In genomic region chr13:110125613-110126272, GRCh38 we compare ENCODE assay signal across 11 cellular contexts.
DNase-seq lines count a peak whose midpoint lies in the region; ATAC-seq and TF ChIP-seq lines count a peak whose summit lies in the region.
"Had no signal": no experiment of that assay in that cellular context is flagged by ENCODE, and none has a peak within 500 bp of the region (broad histone marks: within the 10 kb centered on the region; RNA-seq: fewer than 3 reads in every experiment).

No MANE protein-coding gene starts in this region.

- H3K36me3 ChIP-seq in heart left ventricle (no peaks in the 10 kb centered on the region), esophagus (ENCODE audit: control insufficient read depth in 2 of 2, insufficient read depth in 2 of 2, low read length in 1 of 2) (no peaks in the 10 kb centered on the region), neuronal stem cell (replicated peaks in 1 of 2; ENCODE audit: control insufficient read depth in 2 of 2, insufficient read depth in 2 of 2, low read length in 2 of 2) (no peaks in the 10 kb centered on the region), vagina (no peaks in the 10 kb centered on the region)
- H3K36me3 ChIP-seq in CD8-positive, alpha-beta T cell (ENCODE audit: insufficient read depth, low read length) = no peaks in the 10 kb centered on the region

- H2BK5ac ChIP-seq in neuronal stem cell (ENCODE audit: low read length) = peak overlapping the region; percentile 41

- no peak overlapping the region for H3K9ac ChIP-seq in neuronal stem cell (ENCODE audit: low read depth, low read length, poor library complexity)

- peak overlapping the region in 4 of 12 donors; percentile 12 to 27 (median 24) for H3K4me3 ChIP-seq in heart left ventricle
- H3K4me3 ChIP-seq in esophagus (ENCODE audit: low read depth in 1 of 2, low read length in 2 of 2) = no peak overlapping the region
- peak overlapping the region in 1 of 2 donors; percentile 24 for H3K4me3 ChIP-seq in neuronal stem cell (ENCODE audit: low read length in 2 of 2)
- H3K4me3 ChIP-seq in vagina = no peak overlapping the region
- no peak overlapping the region for H3K4me3 ChIP-seq in CD8-positive, alpha-beta T cell (ENCODE audit: low read depth, low read length)
- H3K4me3 ChIP-seq: mucosa of descending colon had no signal

- CTCF ChIA-PET in CD8-positive, alpha-beta T cell (lab: Charles Lee) = no interaction called here

- peak overlapping the region; percentile 12 for H3K4me2 ChIP-seq in neuronal stem cell (ENCODE audit: insufficient read depth, low read length, poor library complexity, severe bottlenecking)

- H3K4ac ChIP-seq in neuronal stem cell (ENCODE audit: low read length) = peak overlapping the region; percentile 2

- H3K79me1 ChIP-seq in neuronal stem cell (ENCODE audit: low read depth, low read length) = no peaks in the 10 kb centered on the region

- H3K23ac ChIP-seq in neuronal stem cell (ENCODE audit: low read depth, low read length, poor library complexity) = no peak overlapping the region

- H3K27me3 Mint-ChIP-seq in CD8-positive, alpha-beta T cell (ENCODE audit: low read depth) = peaks cover 20% of the 10 kb centered on the region

- H3K27me3 ChIP-seq in heart left ventricle (peaks cover 0 to 4% (median 0%) of the 10 kb centered on the region in 9 donors), esophagus (ENCODE audit: control insufficient read depth in 1 of 2, insufficient read depth in 2 of 2, low read length in 2 of 2) (no peaks in the 10 kb centered on the region), neuronal stem cell (ENCODE audit: control insufficient read depth in 3 of 3, insufficient read depth in 3 of 3, low read depth in 1 of 3, low read length in 3 of 3) (no peaks in the 10 kb centered on the region), vagina (no peaks in the 10 kb centered on the region)
- no peaks in the 10 kb centered on the region for H3K27me3 ChIP-seq in CD8-positive, alpha-beta T cell (ENCODE audit: insufficient read depth, low read length)

- H2BK120ac ChIP-seq in neuronal stem cell (ENCODE audit: low read depth, low read length) = peak overlapping the region; percentile 84

- 84 to 90% (median 86%) methylated on average over 10 of the region's 10 CpGs for WGBS in heart left ventricle, 4 donors
- WGBS in esophagus, 2 donors = 91% methylated on average over 10 of the region's 10 CpGs
- no CpG with 5 or more reads among the region's 10 CpGs for WGBS in neuronal stem cell (ENCODE audit: extremely low coverage in 2 of 2, insufficient read length in 2 of 2, insufficient replicate concordance in 1 of 2), 2 donors

- POLR2A ChIA-PET in CD8-positive, alpha-beta T cell (lab: Charles Lee) = no interaction called here

- H3K27ac ChIP-seq in heart left ventricle (peak overlapping the region; percentile 60 to 91 (median 84)), esophagus (ENCODE audit: low read depth in 2 of 2, low read length in 1 of 2) (peak overlapping the region; percentile 30 to 43), neuronal stem cell (replicated peaks; ENCODE audit: low read length) (peak overlapping the region; percentile 95), vagina (peak overlapping the region; percentile 84)
- H3K27ac ChIP-seq in CD8-positive, alpha-beta T cell (ENCODE audit: low read depth, low read length) = no peak overlapping the region

- no peak for TF ChIP-seq POLR2A in heart left ventricle (IDR thresholded peaks at IDR 0.05)
- no peak for TF ChIP-seq POLR2A in vagina (IDR thresholded peaks at IDR 0.05)

- DNase-seq in heart left ventricle = no peak
- DNase-seq in Right ventricle myocardium inferior (ENCODE audit: missing footprints) = no peak
- no peak for DNase-seq in neuronal stem cell (ENCODE audit: low spot score)
- peak in 1 of 2 donors; percentile 84 for DNase-seq in vagina (ENCODE audit: extremely low spot score in 2 of 2)
- no peak for DNase-seq in CD8-positive, alpha-beta T cell
- DNase-seq: activated CD4-positive, CD25-positive, alpha-beta regulatory T cell treated with anti-CD3 and anti-CD28 coated beads, Interleukin-2, amount 50 U/mL, for 72 hours; mucosa of descending colon; NCI-H510A had no signal

- peak in 2 of 4 donors; percentile 14 to 24 for ATAC-seq in heart left ventricle
- ATAC-seq in Right ventricle myocardium inferior = no peak
- ATAC-seq in GM19397 (IDR thresholded peaks at IDR 0.05; ENCODE audit: unreplicated experiment) = no peak
- ATAC-seq in HG03432 (IDR thresholded peaks at IDR 0.05; ENCODE audit: unreplicated experiment) = no peak
- no peak for ATAC-seq in CD8-positive, alpha-beta T cell

- H3K14ac ChIP-seq in neuronal stem cell (ENCODE audit: low read length) = peak overlapping the region; percentile 73

- H2BK15ac ChIP-seq in neuronal stem cell (ENCODE audit: low read length) = peak overlapping the region; percentile 0

- no peak overlapping the region for H4K8ac ChIP-seq in neuronal stem cell (ENCODE audit: low read depth, low read length)

- no peaks in the 10 kb centered on the region for H3K9me3 ChIP-seq in heart left ventricle
- no peaks in the 10 kb centered on the region for H3K9me3 ChIP-seq in esophagus (ENCODE audit: control insufficient read depth in 2 of 2, insufficient read depth in 1 of 2, low read depth in 1 of 2, low read length in 1 of 2)
- peaks cover 0 to 14% of the 10 kb centered on the region in 2 donors for H3K9me3 ChIP-seq in neuronal stem cell (replicated peaks in 1 of 2; ENCODE audit: control insufficient read depth in 2 of 2, insufficient read depth in 1 of 2, low read depth in 1 of 2, low read length in 2 of 2)
- H3K9me3 ChIP-seq in vagina = no peaks in the 10 kb centered on the region
- no peaks in the 10 kb centered on the region for H3K9me3 ChIP-seq in CD8-positive, alpha-beta T cell (ENCODE audit: low read length)
- H3K9me3 ChIP-seq: mucosa of descending colon had no signal

- peak overlapping the region; percentile 90 for H3K18ac ChIP-seq in neuronal stem cell (ENCODE audit: low read length)

- peak overlapping the region; percentile 7 for H4K91ac ChIP-seq in neuronal stem cell (ENCODE audit: low read depth, low read length, poor library complexity)

- no peaks in the 10 kb centered on the region for H3K4me1 Mint-ChIP-seq in CD8-positive, alpha-beta T cell (ENCODE audit: low read depth)

- H3K36me3 Mint-ChIP-seq in CD8-positive, alpha-beta T cell = no peaks in the 10 kb centered on the region

- H2AK5ac ChIP-seq in neuronal stem cell (ENCODE audit: low read depth, low read length) = peak overlapping the region; percentile 21

- intact Hi-C loops in heart left ventricle (cut with DNase I) (no loop called here), Right ventricle myocardium inferior (cut with DNase I) (no loop called here), vagina (cut with DNase I) (no loop called here)
- intact Hi-C loops in CD8-positive, alpha-beta T cell (cut with DNase I, micrococcal nuclease) = no loop called here

- H2AFZ ChIP-seq in neuronal stem cell (ENCODE audit: low read length) = peak overlapping the region; percentile 89

- TF ChIP-seq CTCF in heart left ventricle (IDR thresholded peaks at IDR 0.05) = no peak
- TF ChIP-seq CTCF in vagina (IDR thresholded peaks at IDR 0.05) = no peak
- TF ChIP-seq CTCF in CD8-positive, alpha-beta T cell (IDR thresholded peaks at IDR 0.05) = no peak

- no peak overlapping the region for H3K27ac Mint-ChIP-seq in CD8-positive, alpha-beta T cell

- H2BK12ac ChIP-seq in neuronal stem cell (ENCODE audit: low read length) = peak overlapping the region; percentile 98

- H3K4me1 ChIP-seq in heart left ventricle (peaks cover 12 to 34% (median 28%) of the 10 kb centered on the region in 12 donors), esophagus (ENCODE audit: control insufficient read depth in 2 of 2, insufficient read depth in 2 of 2, low read length in 1 of 2) (peaks cover 7 to 13% of the 10 kb centered on the region in 2 donors), neuronal stem cell (ENCODE audit: control insufficient read depth in 2 of 2, insufficient read depth in 1 of 2, low read depth in 1 of 2, low read length in 2 of 2) (peaks cover 23 to 38% of the 10 kb centered on the region in 2 donors), vagina (peaks cover 18% of the 10 kb centered on the region)
- no peaks in the 10 kb centered on the region for H3K4me1 ChIP-seq in CD8-positive, alpha-beta T cell (ENCODE audit: insufficient read depth, low read length)

- H3K4me3 Mint-ChIP-seq in CD8-positive, alpha-beta T cell = no peak overlapping the region

- H3K9me3 Mint-ChIP-seq in CD8-positive, alpha-beta T cell = no peaks in the 10 kb centered on the region
